ENCODE assay signal across 18 cellular contexts in the genomic region with DNA sequence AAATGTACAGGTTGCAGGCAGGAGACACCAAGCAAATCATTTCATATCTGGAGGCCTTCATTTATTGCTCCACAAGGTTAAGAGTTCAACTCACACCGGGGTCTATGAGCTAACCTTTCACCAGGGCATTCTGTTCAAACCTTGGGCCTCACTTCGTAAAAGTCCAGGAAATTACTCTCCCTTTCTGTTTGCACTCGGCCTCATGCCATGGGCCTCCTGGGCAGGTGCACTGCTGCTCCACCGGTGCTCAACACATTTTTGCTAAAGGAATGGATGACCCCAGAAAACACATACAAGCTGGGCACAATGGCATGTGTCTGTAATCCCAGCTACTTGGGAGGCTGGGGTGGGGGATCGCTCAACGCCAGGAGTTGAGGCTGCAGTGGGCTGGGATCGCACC.
"Had no signal": no experiment of that assay in that cellular context is flagged by ENCODE, and none has a peak within 500 bp of the region (broad histone marks: within the 10 kb centered on the region; RNA-seq: fewer than 3 reads in every experiment).

No MANE protein-coding gene starts in this region.

- H3K4me2 ChIP-seq: neural progenitor cell had no signal

- H3K9me3 ChIP-seq: ascending aorta, esophagus squamous epithelium, heart right ventricle, left ventricle myocardium inferior, psoas muscle, thoracic aorta, upper lobe of left lung had no signal

- H3K9ac ChIP-seq: neural progenitor cell had no signal

- H3K27me3 ChIP-seq: ascending aorta, esophagus squamous epithelium, upper lobe of left lung had no signal

- ATAC-seq: activated T-cell treated with anti-CD3 and anti-CD28 coated beads, Interleukin-2, amount 50 U/mL, for 4 hours; heart right ventricle; psoas muscle; right cardiac atrium; stimulated activated naive CD8-positive, alpha-beta T cell treated with anti-CD3 and anti-CD28 coated beads, Interleukin-15, amount 100 ng/mL, for 72 hours had no signal

- H3K27ac ChIP-seq: ascending aorta, left ventricle myocardium inferior, neural progenitor cell, thoracic aorta had no signal

- H3K27ac Mint-ChIP-seq: neural progenitor cell; stimulated activated naive CD8-positive, alpha-beta T cell treated with anti-CD3 and anti-CD28 coated beads, Interleukin-15, amount 100 ng/mL, for 72 hours had no signal

- H3K9me3 Mint-ChIP-seq: activated T-cell treated with anti-CD3 and anti-CD28 coated beads, Interleukin-2, amount 50 U/mL, for 4 hours; memory B cell; neural progenitor cell; stimulated activated naive CD8-positive, alpha-beta T cell treated with anti-CD3 and anti-CD28 coated beads, Interleukin-15, amount 100 ng/mL, for 72 hours had no signal

- DNase-seq: activated CD4-positive, alpha-beta T cell treated with anti-CD3 and anti-CD28 coated beads, Interleukin-2, amount 50 U/mL, for 1 hour; activated CD4-positive, CD25-positive, alpha-beta regulatory T cell treated with anti-CD3 and anti-CD28 coated beads, Interleukin-2, amount 50 U/mL, for 72 hours; activated CD8-positive, alpha-beta memory T cell treated with anti-CD3 and anti-CD28 coated beads, Interleukin-2, amount 50 U/mL, for 4 hours; activated naive CD4-positive, alpha-beta T cell treated with anti-CD3 and anti-CD28 coated beads, Interleukin-2, amount 50 U/mL, for 16 hours; activated T-cell treated with anti-CD3 and anti-CD28 coated beads, Interleukin-2, amount 50 U/mL, for 4 hours; effector memory CD4-positive, alpha-beta T cell; esophagus squamous epithelium; heart right ventricle; left ventricle myocardium inferior; psoas muscle; stimulated activated CD4-positive, alpha-beta T cell treated with anti-CD3 and anti-CD28 coated beads, Interleukin-2, amount 100 ng/mL, for 24 hours; stimulated activated naive CD8-positive, alpha-beta T cell treated with anti-CD3 and anti-CD28 coated beads, Interleukin-15, amount 100 ng/mL, for 72 hours; upper lobe of left lung had no signal

- H3K4me3 Mint-ChIP-seq: activated T-cell treated with anti-CD3 and anti-CD28 coated beads, Interleukin-2, amount 50 U/mL, for 4 hours; neural progenitor cell; stimulated activated naive CD8-positive, alpha-beta T cell treated with anti-CD3 and anti-CD28 coated beads, Interleukin-15, amount 100 ng/mL, for 72 hours had no signal

- H3K36me3 Mint-ChIP-seq: memory B cell, neural progenitor cell had no signal

- H3K27me3 Mint-ChIP-seq: memory B cell; stimulated activated naive CD8-positive, alpha-beta T cell treated with anti-CD3 and anti-CD28 coated beads, Interleukin-15, amount 100 ng/mL, for 72 hours had no signal

- H3K4me1 ChIP-seq: ascending aorta, left ventricle myocardium inferior, neural progenitor cell had no signal

- H2AFZ ChIP-seq: neural progenitor cell had no signal
